Comparison of ENCODE assay signal across 9 cellular contexts in the genomic region with DNA sequence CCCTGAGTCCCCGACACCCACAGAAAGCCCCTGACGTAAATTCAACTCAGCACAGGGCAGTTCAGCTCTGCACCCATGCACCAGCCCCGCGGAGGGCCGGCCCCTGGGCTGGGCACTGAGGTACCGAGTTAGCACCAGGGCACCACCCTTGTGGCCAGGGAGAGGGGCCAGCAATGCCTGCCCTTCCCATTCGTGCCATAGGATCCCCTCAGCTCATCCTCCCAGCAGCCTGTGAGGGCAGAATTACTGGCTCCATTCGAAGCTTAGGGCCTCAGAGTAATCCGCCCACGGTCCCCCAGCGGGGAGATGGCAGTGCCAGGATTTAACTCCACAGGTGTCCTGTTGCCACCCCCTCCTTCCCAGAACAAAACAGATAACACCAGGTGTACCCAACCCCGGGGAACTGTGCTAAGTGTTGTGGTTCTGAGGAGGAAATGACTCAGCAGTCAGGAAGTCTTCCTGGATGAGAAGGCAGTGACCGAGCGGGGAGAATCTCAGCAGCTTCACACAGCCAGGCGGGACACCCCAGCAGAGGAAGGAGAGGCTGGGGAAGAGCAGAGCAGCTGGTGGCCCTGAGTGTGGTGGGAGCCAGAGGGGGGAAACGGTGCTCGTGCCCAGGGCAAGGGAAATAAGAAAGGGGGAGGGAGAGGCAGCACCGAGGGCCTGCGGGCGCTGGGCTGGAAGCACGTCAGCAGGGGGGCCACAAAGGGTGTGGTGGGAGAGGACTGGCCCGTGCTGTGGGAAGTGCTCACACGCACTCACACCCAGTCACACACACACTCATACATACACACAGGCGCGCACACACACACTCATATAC. TPM values are rescaled to one million over a fixed set of nuclear protein-coding genes. Genes with fewer than 3 reads are reported as not detected.
DNase-seq lines count a peak whose midpoint lies in the region; ATAC-seq, FAIRE-seq and TF ChIP-seq lines count a peak whose summit lies in the region.
"Had no signal": no experiment of that assay in that cellular context is flagged by ENCODE, and none has a peak within 500 bp of the region (broad histone marks: within the 10 kb centered on the region; RNA-seq: fewer than 3 reads in every experiment).

No MANE protein-coding gene starts in this region.

- H3K4me1 ChIP-seq in muscle layer of duodenum (ENCODE audit: control insufficient read depth in 1 of 2, insufficient read depth in 2 of 2, low read length in 2 of 2) (peaks cover 17 to 43% of the 10 kb centered on the region in 2 donors), transverse colon (peaks cover 32 to 59% (median 43%) of the 10 kb centered on the region in 4 donors)

- H3K27ac Mint-ChIP-seq in endothelial cell (ENCODE audit: unreplicated experiment), result peak overlapping the region; percentile 39

- peaks cover 8% of the 10 kb centered on the region for H3K36me3 Mint-ChIP-seq in endothelial cell (ENCODE audit: low read depth, unreplicated experiment)

- TF ChIP-seq CTCF in endothelial cell (IDR thresholded peaks at IDR 0.05; ENCODE audit: unreplicated experiment) (no peak), transverse colon (IDR thresholded peaks at IDR 0.05) (peak in 1 of 5 experiments; percentile 9)

- peak; percentile 57 for DNase-seq in GM12892 (ENCODE audit: insufficient read length)
- DNase-seq in NCI-H1417 (lab: John Stamatoyannopoulos, UW), result peak; percentile 72 to 96 (median 87)
- peak; percentile 44 for DNase-seq in activated CD4-positive, CD25-positive, alpha-beta regulatory T cell treated with anti-CD3 and anti-CD28 coated beads, Interleukin-2, amount 50 U/mL, for 72 hours
- peak; percentile 42 for DNase-seq in endothelial cell (ENCODE audit: low spot score)
- peak; percentile 67 for DNase-seq in transverse colon
- DNase-seq in NCI-H82 (lab: John Stamatoyannopoulos, UW), result no peak

- H3K27me3 Mint-ChIP-seq in endothelial cell (ENCODE audit: unreplicated experiment), result peaks cover 10% of the 10 kb centered on the region

- H3K27me3 ChIP-seq in muscle layer of duodenum (ENCODE audit: low read depth, low read length), result no peaks in the 10 kb centered on the region
- H3K27me3 ChIP-seq in transverse colon, result no peaks in the 10 kb centered on the region

- H3K4me3 ChIP-seq in muscle layer of duodenum (ENCODE audit: low read depth in 1 of 2, low read length in 2 of 2) (no peak overlapping the region), transverse colon (no peak overlapping the region)

- no peak overlapping the region for H3K4me3 Mint-ChIP-seq in endothelial cell (ENCODE audit: unreplicated experiment)
- H3K4me3 Mint-ChIP-seq: brain had no signal

- no peak for FAIRE-seq in GM12892 (lab: Jason Lieb, UNC)

- peak; percentile 81 for ATAC-seq in HG02623 (IDR thresholded peaks at IDR 0.05; ENCODE audit: unreplicated experiment)

- peak overlapping the region; percentile 62 for H3K27ac ChIP-seq in muscle layer of duodenum (ENCODE audit: low read length)
- peak overlapping the region; percentile 59 to 77 (median 72) for H3K27ac ChIP-seq in transverse colon

- H3K36me3 ChIP-seq in muscle layer of duodenum (ENCODE audit: control insufficient read depth in 1 of 2, insufficient read depth in 2 of 2, low read length in 2 of 2), result no peaks in the 10 kb centered on the region
- H3K36me3 ChIP-seq in transverse colon, result no peaks in the 10 kb centered on the region

- peaks cover 18% of the 10 kb centered on the region for H3K4me1 Mint-ChIP-seq in endothelial cell (ENCODE audit: unreplicated experiment)

- no peak for TF ChIP-seq EP300 in transverse colon (IDR thresholded peaks at IDR 0.05; ENCODE audit: low read depth)

- intact Hi-C loops in transverse colon (cut with DNase I; ENCODE audit: low total_unique reads), result loop anchor here (10.0 kb wide), 1 partner anchor 48 kb away; no protein-coding TSS in a partner anchor

- in situ Hi-C loops in transverse colon (cut with MboI; ENCODE audit: low pct_ligation_motif_present in 1 of 4, low pct_unique_long_range_greater_than_20kb in 1 of 4, low sequenced_read_pairs in 3 of 4), result no loop called here

- H3K9me3 ChIP-seq in muscle layer of duodenum (ENCODE audit: control insufficient read depth in 1 of 2, low read length in 2 of 2) (no peaks in the 10 kb centered on the region), transverse colon (no peaks in the 10 kb centered on the region)

- no peak for TF ChIP-seq POLR2A in GM12892 (IDR thresholded peaks at IDR 0.05; ENCODE audit: low read depth, low read length)
- no peak for TF ChIP-seq POLR2A in transverse colon (IDR thresholded peaks at IDR 0.05)

- 27 to 45% methylated on average over 4 to 24 of the region's 25 CpGs for WGBS in transverse colon (ENCODE audit: low coverage in 1 of 2), 2 donors

- no peaks in the 10 kb centered on the region for H3K9me3 Mint-ChIP-seq in endothelial cell (ENCODE audit: unreplicated experiment)

RNA-seq across cellular contexts. Expression of a gene that starts 59.6 kb away (rescaled TPM):
- polyA plus RNA-seq in GM12892 (2012; ENCODE audit: missing spikeins), result 1.1 TPM
- total RNA-seq in endothelial cell (ENCODE audit: unreplicated experiment) (148 TPM), transverse colon (10 to 100 TPM in 3 of 4 donors, 1 to 10 TPM in 1; 10.0 to 25.4 (median 16.0) TPM)
